ENCODE assay signal across 12 cellular contexts in the genomic region with DNA sequence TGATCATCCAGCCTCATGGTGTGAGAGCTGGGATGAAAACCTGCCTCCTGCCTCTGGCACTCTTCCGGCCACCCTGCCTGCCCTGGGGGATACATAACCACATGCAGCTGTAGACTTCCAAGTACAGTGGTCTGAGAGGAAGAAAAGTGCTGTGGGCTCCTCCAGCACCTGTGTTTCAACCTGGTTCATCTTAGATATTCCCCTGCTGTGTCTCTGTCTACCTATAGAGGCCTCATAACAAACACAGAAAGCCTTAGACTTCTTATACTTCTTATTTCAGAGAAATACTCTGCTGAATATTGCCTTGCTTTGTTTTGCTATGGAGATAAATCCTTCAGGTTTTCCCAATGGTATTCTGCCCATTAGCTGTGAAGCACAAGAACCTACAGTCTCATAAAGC. TPM values are rescaled to one million over a fixed set of nuclear protein-coding genes. Genes with fewer than 3 reads are reported as not detected.
DNase-seq lines count a peak whose midpoint lies in the region; ATAC-seq and TF ChIP-seq lines count a peak whose summit lies in the region.
"Had no signal": no experiment of that assay in that cellular context is flagged by ENCODE, and none has a peak within 500 bp of the region (broad histone marks: within the 10 kb centered on the region; RNA-seq: fewer than 3 reads in every experiment).

No MANE protein-coding gene starts in this region.

- intact Hi-C loops in MCF 10A (cut with micrococcal nuclease) (loop anchor here (10.0 kb wide), 1 partner anchor 151 kb away; no protein-coding TSS in a partner anchor), mammary epithelial cell (cut with micrococcal nuclease) (loop anchor here (2.0 to 10.0 kb wide), 3 partner anchors 25 to 264 kb away; a partner anchor contains a TSS), thyroid gland (cut with DNase I) (no loop called here)

- H2AFZ ChIP-seq in mammary epithelial cell (ENCODE audit: low read depth, low read length) (no peak overlapping the region), MM.1S (ENCODE audit: low read length) (no peak overlapping the region)

- POLR2A ChIA-PET in MCF 10A (lab: Yijun Ruan, JAX) = interaction anchor here (0.8 to 22.9 kb wide), 9 partner anchors 14 to 348 kb away, joined by 3 to 385 read pairs (median 39); a partner anchor contains a TSS
- POLR2A ChIA-PET in activated naive CD8-positive, alpha-beta T cell treated with anti-CD3 and anti-CD28 coated beads, Interleukin-2, amount 10 ng/mL, durations not matched to agents 7 days and 5 days (lab: Charles Lee) = interaction anchor here (0.7 to 10.4 kb wide), 10 partner anchors 10 to 65 kb away, joined by 3 to 127 read pairs (median 4); a partner anchor contains a TSS

- no peaks in the 10 kb centered on the region for H3K27me3 ChIP-seq in mammary epithelial cell (ENCODE audit: insufficient read depth, low read length)
- H3K27me3 ChIP-seq in MM.1S (replicated peaks; ENCODE audit: insufficient read depth, low read length) = no peaks in the 10 kb centered on the region
- H3K27me3 ChIP-seq in thyroid gland = no peaks in the 10 kb centered on the region
- H3K27me3 ChIP-seq in suprapubic skin = no peaks in the 10 kb centered on the region

- H3K9me2 ChIP-seq in MM.1S (replicated peaks; ENCODE audit: insufficient read depth, low read length) = no peaks in the 10 kb centered on the region
- H3K9me2 ChIP-seq: SK-N-SH had no signal

- H3K4me1 ChIP-seq in mammary epithelial cell (ENCODE audit: insufficient read depth, low read length) (peaks cover 38% of the 10 kb centered on the region), MM.1S (ENCODE audit: low read length) (peaks cover 51% of the 10 kb centered on the region), thyroid gland (peaks cover 19 to 49% of the 10 kb centered on the region in 2 donors), suprapubic skin (peaks cover 59% of the 10 kb centered on the region)

- TF ChIP-seq POLR2A in thyroid gland (IDR thresholded peaks at IDR 0.05) (no peak), suprapubic skin (IDR thresholded peaks at IDR 0.05) (no peak)

- dilution Hi-C loops in mammary epithelial cell (cut with HindIII; ENCODE audit: low sequenced_read_pairs) = no loop called here

- H4K20me1 ChIP-seq in mammary epithelial cell (ENCODE audit: insufficient read depth, low read length) = no peaks in the 10 kb centered on the region
- H4K20me1 ChIP-seq in MM.1S (ENCODE audit: insufficient read depth, low read length) = no peaks in the 10 kb centered on the region

- peak overlapping the region; percentile 66 for H3K27ac Mint-ChIP-seq in MCF 10A (ENCODE audit: low read depth, unreplicated experiment)
- H3K27ac Mint-ChIP-seq in activated naive CD8-positive, alpha-beta T cell treated with anti-CD3 and anti-CD28 coated beads, Interleukin-2, amount 10 ng/mL, durations not matched to agents 7 days and 5 days = peak overlapping the region; percentile 88

- peaks cover 87% of the 10 kb centered on the region for H3F3A ChIP-seq in MM.1S (ENCODE audit: insufficient read depth, low read length)

- no peak for TF ChIP-seq CTCF in MCF 10A (IDR thresholded peaks at IDR 0.05; ENCODE audit: unreplicated experiment)
- TF ChIP-seq CTCF in mammary epithelial cell (conservative IDR thresholded peaks at IDR 0.05 in 1 of 2, IDR thresholded peaks at IDR 0.05 in 1 of 2; ENCODE audit: extremely low read depth in 1 of 2, insufficient read depth in 1 of 2, low read depth in 1 of 2, low read length in 2 of 2) = no peak
- peak; percentile 30 for TF ChIP-seq CTCF in MM.1S (IDR thresholded peaks at IDR 0.05; ENCODE audit: low read length)
- no peak for TF ChIP-seq CTCF in thyroid gland (IDR thresholded peaks at IDR 0.05)
- TF ChIP-seq CTCF in suprapubic skin (IDR thresholded peaks at IDR 0.05) = no peak

- H3K36me3 ChIP-seq in mammary epithelial cell (ENCODE audit: insufficient read depth, low read length) = no peaks in the 10 kb centered on the region
- H3K36me3 ChIP-seq in MM.1S (replicated peaks; ENCODE audit: insufficient read depth, low read length) = no peaks in the 10 kb centered on the region
- H3K36me3 ChIP-seq in thyroid gland = no peaks in the 10 kb centered on the region
- no peaks in the 10 kb centered on the region for H3K36me3 ChIP-seq in suprapubic skin

- no peak for ATAC-seq in activated naive CD8-positive, alpha-beta T cell treated with anti-CD3 and anti-CD28 coated beads, Interleukin-2, amount 10 ng/mL, durations not matched to agents 7 days and 5 days (ENCODE audit: low read depth)
- ATAC-seq in GM21737 (IDR thresholded peaks at IDR 0.05; ENCODE audit: unreplicated experiment) = no peak
- ATAC-seq: mucosa of descending colon had no signal

- H3K4me3 Mint-ChIP-seq in MCF 10A (ENCODE audit: unreplicated experiment) = no peak overlapping the region
- peak overlapping the region; percentile 84 for H3K4me3 Mint-ChIP-seq in activated naive CD8-positive, alpha-beta T cell treated with anti-CD3 and anti-CD28 coated beads, Interleukin-2, amount 10 ng/mL, durations not matched to agents 7 days and 5 days

- H3K4me2 ChIP-seq in mammary epithelial cell (ENCODE audit: insufficient read depth, low read depth, low read length) (no peak overlapping the region), MM.1S (ENCODE audit: low read depth, low read length) (peak overlapping the region; percentile 94)
- H3K4me2 ChIP-seq: SK-N-SH had no signal

- in situ Hi-C loops in mammary epithelial cell (cut with MboI; ENCODE audit: low sequenced_read_pairs in 2 of 2) = loop anchor here in 1 of 2 donors (10.0 kb wide), 1 partner anchor 69 kb away; no protein-coding TSS in a partner anchor

- BruUV-seq in MCF 10A (replicated peaks; lab: Mats Ljungman, UMichigan) (no TSS peak), mammary epithelial cell (replicated peaks; lab: Mats Ljungman, UMichigan) (no TSS peak)

- H3K79me2 ChIP-seq in mammary epithelial cell (ENCODE audit: insufficient read depth, low read length) (peaks cover 24% of the 10 kb centered on the region), MM.1S (ENCODE audit: low read length) (peaks cover 94% of the 10 kb centered on the region)

- H3K4me1 Mint-ChIP-seq in MCF 10A (ENCODE audit: insufficient read depth, unreplicated experiment) = peaks cover 40% of the 10 kb centered on the region
- peaks cover 79% of the 10 kb centered on the region for H3K4me1 Mint-ChIP-seq in activated naive CD8-positive, alpha-beta T cell treated with anti-CD3 and anti-CD28 coated beads, Interleukin-2, amount 10 ng/mL, durations not matched to agents 7 days and 5 days

- WGBS in mammary epithelial cell (ENCODE audit: low coverage, missing lambda C conversion rate) = 91% methylated on average over 1 of the region's 1 CpG
- whole genome bisulfite sequencing in thyroid gland, 2 donors = 83 to 96% methylated on average over 1 of the region's 1 CpG
- 45% methylated on average over 1 of the region's 1 CpG for WGBS in suprapubic skin

- H3K4me3 ChIP-seq in mammary epithelial cell (replicated peaks in 1 of 3; ENCODE audit: insufficient read depth in 1 of 3, low read depth in 2 of 3, low read length in 3 of 3) (no peak overlapping the region), MM.1S (ENCODE audit: low read length) (peak overlapping the region; percentile 83), thyroid gland (replicated peaks in 1 of 3) (no peak overlapping the region), suprapubic skin (no peak overlapping the region)
- H3K4me3 ChIP-seq: mucosa of descending colon had no signal

- no peak for TF ChIP-seq EP300 in suprapubic skin (IDR thresholded peaks at IDR 0.05)

- peaks cover 9% of the 10 kb centered on the region for H3K36me3 Mint-ChIP-seq in MCF 10A (ENCODE audit: insufficient read depth, unreplicated experiment)
- peaks cover 15% of the 10 kb centered on the region for H3K36me3 Mint-ChIP-seq in activated naive CD8-positive, alpha-beta T cell treated with anti-CD3 and anti-CD28 coated beads, Interleukin-2, amount 10 ng/mL, durations not matched to agents 7 days and 5 days

- H3K27me3 Mint-ChIP-seq in MCF 10A (ENCODE audit: insufficient read depth, unreplicated experiment) = no peaks in the 10 kb centered on the region
- no peaks in the 10 kb centered on the region for H3K27me3 Mint-ChIP-seq in activated naive CD8-positive, alpha-beta T cell treated with anti-CD3 and anti-CD28 coated beads, Interleukin-2, amount 10 ng/mL, durations not matched to agents 7 days and 5 days

- no peak for DNase-seq in MCF 10A (ENCODE audit: unreplicated experiment)
- no peak for DNase-seq in mammary epithelial cell
- DNase-seq in MM.1S = peak; percentile 53
- no peak for DNase-seq in activated naive CD8-positive, alpha-beta T cell treated with anti-CD3 and anti-CD28 coated beads, Interleukin-2, amount 10 ng/mL, durations not matched to agents 7 days and 5 days
- DNase-seq in thyroid gland = no peak
- no peak for DNase-seq in suprapubic skin (ENCODE audit: low spot score in 2 of 2)
- no peak for DNase-seq in T-helper 9 cell
- DNase-seq: mucosa of descending colon; SK-N-SH; stimulated activated CD8-positive, alpha-beta memory T cell treated with anti-CD3 and anti-CD28 coated beads, Interleukin-4, amount 100 ng/mL, for 48 hours had no signal

- H3K9ac ChIP-seq in mammary epithelial cell (ENCODE audit: insufficient read depth, low read length) (no peak overlapping the region), MM.1S (ENCODE audit: low read length) (peak overlapping the region; percentile 76; the same call in 1 of the 2 replicates)
- H3K9ac ChIP-seq: SK-N-SH had no signal

- CTCF ChIA-PET in MCF 10A (lab: Yijun Ruan, JAX) = interaction anchor here (0.6 to 13.7 kb wide), 18 partner anchors 8 to 348 kb away, joined by 3 to 253 read pairs (median 6); a partner anchor contains a TSS
- CTCF ChIA-PET in mammary epithelial cell (lab: Charles Lee; ENCODE audit: low non-redundant PET) = no interaction called here

- no peaks in the 10 kb centered on the region for H3K9me3 Mint-ChIP-seq in MCF 10A (ENCODE audit: unreplicated experiment)
- H3K9me3 Mint-ChIP-seq in activated naive CD8-positive, alpha-beta T cell treated with anti-CD3 and anti-CD28 coated beads, Interleukin-2, amount 10 ng/mL, durations not matched to agents 7 days and 5 days = no peaks in the 10 kb centered on the region

- H3K9me3 ChIP-seq in mammary epithelial cell (replicated peaks; ENCODE audit: insufficient read depth, low read length) = no peaks in the 10 kb centered on the region
- H3K9me3 ChIP-seq in MM.1S (replicated peaks; ENCODE audit: insufficient read depth, low read length) = no peaks in the 10 kb centered on the region
- H3K9me3 ChIP-seq in thyroid gland = no peaks in the 10 kb centered on the region
- no peaks in the 10 kb centered on the region for H3K9me3 ChIP-seq in suprapubic skin
- H3K9me3 ChIP-seq: mucosa of descending colon, SK-N-SH had no signal

- H3K27ac ChIP-seq in mammary epithelial cell (ENCODE audit: insufficient read depth, low read depth, low read length) (no peak overlapping the region), MM.1S (ENCODE audit: low read length) (peak overlapping the region; percentile 95; the same call in 1 of the 2 replicates), thyroid gland (peak overlapping the region; percentile 56 to 75 (median 73)), suprapubic skin (no peak overlapping the region)
- H3K27ac ChIP-seq: HL-60 had no signal

RNA-seq across cellular contexts. Expression of a gene that starts 19.6 kb away (rescaled TPM):
- total RNA-seq in MCF 10A (2022) (13.0 and 16.2 TPM in 2 replicates), mammary epithelial cell (10 to 100 TPM; 11.3 to 15.9 TPM), thyroid gland (10 to 100 TPM; 15.7 to 36.8 (median 33.6) TPM), suprapubic skin (10 to 100 TPM; 37.2 to 49.1 (median 43.3) TPM)
- polyA plus RNA-seq in mammary epithelial cell = 15.4 TPM
- polyA minus RNA-seq in mammary epithelial cell = 7.1 TPM
- total RNA-seq in activated naive CD8-positive, alpha-beta T cell treated with anti-CD3 and anti-CD28 coated beads, Interleukin-2, amount 10 ng/mL, durations not matched to agents 7 days and 5 days = 100 to 1,000 TPM; 121 to 122 TPM

Comparison
In these comparisons a context has a peak if more than half of its experiments do, and no peak if none do; other contexts are left out.
1. H3K27ac ChIP-seq: peak in MM.1S (single experiment) and thyroid gland (3 of 3); none in mammary epithelial cell (single experiment) and suprapubic skin (single experiment).